32 cellular contexts compared by ENCODE assay signal in genomic region chr5:81703840-81704239, GRCh38.
"Had no signal": no experiment of that assay in that cellular context is flagged by ENCODE, and none has a peak within 500 bp of the region (broad histone marks: within the 10 kb centered on the region; RNA-seq: fewer than 3 reads in every experiment).

No MANE protein-coding gene starts in this region.

- H3K4me1 Mint-ChIP-seq: activated CD4-positive, alpha-beta T cell treated with anti-CD3 and anti-CD28 coated beads, Interleukin-2, amount 10 ng/mL, durations not matched to agents 24 days and 14 days; activated T-helper 17 cell treated with anti-CD3 and anti-CD28 coated beads, Interleukin-2, amount 50 U/mL, for 72 hours had no signal

- H3K27ac Mint-ChIP-seq: activated B cell treated with CpG ODN at 0.5 μM for 24 hours; activated CD4-positive, alpha-beta memory T cell treated with anti-CD3 and anti-CD28 coated beads for 36 hours; activated CD4-positive, alpha-beta T cell treated with anti-CD3 and anti-CD28 coated beads, Interleukin-2, amount 10 ng/mL, durations not matched to agents 24 days and 14 days; activated CD8-positive, alpha-beta T cell treated with anti-CD3 and anti-CD28 coated beads for 36 hours; activated naive CD4-positive, alpha-beta T cell treated with anti-CD3 and anti-CD28 coated beads for 36 hours; activated naive CD8-positive, alpha-beta T cell treated with anti-CD3 and anti-CD28 coated beads for 36 hours; activated T-cell treated with anti-CD3 and anti-CD28 coated beads, Interleukin-2, amount 50 U/mL, for 72 hours; activated T-helper 1 cell treated with anti-CD3 and anti-CD28 coated beads, Interleukin-12 subunit alpha, Interleukin-12 subunit beta, Interleukin-2, Interleukin-4 antibody, amounts not matched to agents 30 ng/mL and 10 ng/mL and 1 ng/mL, durations not matched to agents 14 hours and 24 hours and 36 hours; activated T-helper 17 cell treated with anti-CD3 and anti-CD28 coated beads, Interleukin-2, amount 50 U/mL, for 72 hours; T-helper 1 cell treated with Interleukin-12 subunit alpha and Interleukin-12 subunit beta and Interleukin-4 antibody, amounts not matched to agents 30 μg/mL and 1 μg/mL, for 36 hours; T-helper 2 cell treated with Interferon-gamma antibody and Interleukin-4, amounts not matched to agents 5 μg/mL and 100 μg/mL, for 36 hours had no signal

- H3K4me3 Mint-ChIP-seq: activated B cell treated with CpG ODN at 0.5 μM for 24 hours; activated CD4-positive, alpha-beta memory T cell treated with anti-CD3 and anti-CD28 coated beads for 36 hours; activated CD4-positive, alpha-beta T cell treated with anti-CD3 and anti-CD28 coated beads, Interleukin-2, amount 10 ng/mL, durations not matched to agents 24 days and 14 days; activated CD8-positive, alpha-beta T cell treated with anti-CD3 and anti-CD28 coated beads for 36 hours; activated naive CD4-positive, alpha-beta T cell treated with anti-CD3 and anti-CD28 coated beads for 36 hours; activated naive CD8-positive, alpha-beta T cell treated with anti-CD3 and anti-CD28 coated beads for 36 hours; activated T-cell treated with anti-CD3 and anti-CD28 coated beads, Interleukin-2, amount 50 U/mL, for 4 hours; activated T-cell treated with anti-CD3 and anti-CD28 coated beads, Interleukin-2, amount 50 U/mL, for 72 hours; activated T-helper 1 cell treated with anti-CD3 and anti-CD28 coated beads, Interleukin-12 subunit alpha, Interleukin-12 subunit beta, Interleukin-2, Interleukin-4 antibody, amounts not matched to agents 30 ng/mL and 10 ng/mL and 1 ng/mL, durations not matched to agents 14 hours and 24 hours and 36 hours; activated T-helper 17 cell treated with anti-CD3 and anti-CD28 coated beads, Interleukin-2, amount 50 U/mL, for 72 hours; T-helper 1 cell treated with Interleukin-12 subunit alpha and Interleukin-12 subunit beta and Interleukin-4 antibody, amounts not matched to agents 30 μg/mL and 1 μg/mL, for 36 hours; T-helper 2 cell treated with Interferon-gamma antibody and Interleukin-4, amounts not matched to agents 5 μg/mL and 100 μg/mL, for 36 hours had no signal

- H3K27me3 Mint-ChIP-seq: activated B cell treated with CpG ODN at 0.5 μM for 24 hours; activated CD4-positive, alpha-beta memory T cell treated with anti-CD3 and anti-CD28 coated beads for 36 hours; activated CD4-positive, alpha-beta T cell treated with anti-CD3 and anti-CD28 coated beads, Interleukin-2, amount 10 ng/mL, durations not matched to agents 24 days and 14 days; activated CD8-positive, alpha-beta T cell treated with anti-CD3 and anti-CD28 coated beads for 36 hours; activated naive CD8-positive, alpha-beta T cell treated with anti-CD3 and anti-CD28 coated beads for 36 hours; activated T-helper 17 cell treated with anti-CD3 and anti-CD28 coated beads, Interleukin-2, amount 50 U/mL, for 72 hours had no signal

- DNase-seq: activated B cell treated with CpG ODN at 0.5 μM for 24 hours; activated CD4-positive, alpha-beta memory T cell treated with anti-CD3 and anti-CD28 coated beads for 36 hours; activated CD4-positive, alpha-beta T cell treated with anti-CD3 and anti-CD28 coated beads for 4 hours; activated CD4-positive, alpha-beta T cell treated with anti-CD3 and anti-CD28 coated beads, Interleukin-2, amount 10 ng/mL, durations not matched to agents 24 days and 14 days; activated CD4-positive, alpha-beta T cell treated with anti-CD3 and anti-CD28 coated beads, Interleukin-2, amount 50 U/mL, for 1 hour; activated CD4-positive, alpha-beta T cell treated with anti-CD3 and anti-CD28 coated beads, Interleukin-2, amount 50 U/mL, for 4 hours; activated CD4-positive, CD25-positive, alpha-beta regulatory T cell treated with anti-CD3 and anti-CD28 coated beads, Interleukin-2, amount 50 U/mL, for 72 hours; activated CD8-positive, alpha-beta memory T cell treated with anti-CD3 and anti-CD28 coated beads, Interleukin-2, amount 50 U/mL, for 4 hours; activated CD8-positive, alpha-beta T cell treated with anti-CD3 and anti-CD28 coated beads for 36 hours; activated effector memory CD4-positive, alpha-beta T cell treated with anti-CD3 and anti-CD28 coated beads, Interleukin-2, amount 50 U/mL, for 16 hours; activated gamma-delta T cell treated with Interleukin-2 at 50 U/mL for 16 hours; activated naive CD4-positive, alpha-beta T cell; activated naive CD4-positive, alpha-beta T cell treated with anti-CD3 and anti-CD28 coated beads for 36 hours; activated naive CD4-positive, alpha-beta T cell treated with anti-CD3 and anti-CD28 coated beads, Interleukin-2, amount 50 U/mL, for 16 hours; activated naive CD8-positive, alpha-beta T cell treated with anti-CD3 and anti-CD28 coated beads for 36 hours; activated T-cell treated with anti-CD3 and anti-CD28 coated beads for 4 hours; activated T-cell treated with anti-CD3 and anti-CD28 coated beads, Interleukin-2, amount 50 U/mL, for 1 hour; activated T-cell treated with anti-CD3 and anti-CD28 coated beads, Interleukin-2, amount 50 U/mL, for 4 hours; activated T-cell treated with anti-CD3 and anti-CD28 coated beads, Interleukin-2, amount 50 U/mL, for 72 hours; adrenal gland; amygdala; anterior cingulate cortex; body of pancreas; brain microvascular endothelial cell; central memory CD4-positive, alpha-beta T cell; T-helper 1 cell; T-helper 2 cell; T-helper 9 cell had no signal
